1 cellular context compared by ENCODE assay signal in genomic region chr6:3551716-3552511, GRCh38.
TF ChIP-seq lines count a peak whose summit lies in the region.

No MANE protein-coding gene starts in this region.

TF ChIP-seq in HepG2, 621 proteins besides CTCF, POLR2A, EP300 and RAD21 (continued from another document):
- TF ChIP-seq, protein P1, sequence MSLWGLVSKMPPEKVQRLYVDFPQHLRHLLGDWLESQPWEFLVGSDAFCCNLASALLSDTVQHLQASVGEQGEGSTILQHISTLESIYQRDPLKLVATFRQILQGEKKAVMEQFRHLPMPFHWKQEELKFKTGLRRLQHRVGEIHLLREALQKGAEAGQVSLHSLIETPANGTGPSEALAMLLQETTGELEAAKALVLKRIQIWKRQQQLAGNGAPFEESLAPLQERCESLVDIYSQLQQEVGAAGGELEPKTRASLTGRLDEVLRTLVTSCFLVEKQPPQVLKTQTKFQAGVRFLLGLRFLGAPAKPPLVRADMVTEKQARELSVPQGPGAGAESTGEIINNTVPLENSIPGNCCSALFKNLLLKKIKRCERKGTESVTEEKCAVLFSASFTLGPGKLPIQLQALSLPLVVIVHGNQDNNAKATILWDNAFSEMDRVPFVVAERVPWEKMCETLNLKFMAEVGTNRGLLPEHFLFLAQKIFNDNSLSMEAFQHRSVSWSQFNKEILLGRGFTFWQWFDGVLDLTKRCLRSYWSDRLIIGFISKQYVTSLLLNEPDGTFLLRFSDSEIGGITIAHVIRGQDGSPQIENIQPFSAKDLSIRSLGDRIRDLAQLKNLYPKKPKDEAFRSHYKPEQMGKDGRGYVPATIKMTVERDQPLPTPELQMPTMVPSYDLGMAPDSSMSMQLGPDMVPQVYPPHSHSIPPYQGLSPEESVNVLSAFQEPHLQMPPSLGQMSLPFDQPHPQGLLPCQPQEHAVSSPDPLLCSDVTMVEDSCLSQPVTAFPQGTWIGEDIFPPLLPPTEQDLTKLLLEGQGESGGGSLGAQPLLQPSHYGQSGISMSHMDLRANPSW (CRISPR knock-in tag; IDR thresholded peaks at IDR 0.05; ENCODE audit: borderline replicate concordance): no peak
